In genomic region chr11:1439341-1439740, GRCh38 we compare ENCODE assay signal across 6 cellular contexts. TPM values are rescaled to one million over a fixed set of nuclear protein-coding genes. Genes with fewer than 3 reads are reported as not detected.
"Had no signal": no experiment of that assay in that cellular context is flagged by ENCODE, and none has a peak within 500 bp of the region (broad histone marks: within the 10 kb centered on the region; RNA-seq: fewer than 3 reads in every experiment).

No MANE protein-coding gene starts in this region.

- DNase-seq: IMR-90, KBM-7, KG1 had no signal

- H3K27ac ChIP-seq: HL-60 had no signal

- H3K4me3 ChIP-seq: K562 had no signal

RNA-seq across cellular contexts. Expression of gene BRSK2, which starts 49.6 kb away (rescaled TPM):
- polyA plus RNA-seq: IgD-negative memory B cell had no signal
